ENCODE assay signal across 8 cellular contexts in the genomic region with DNA sequence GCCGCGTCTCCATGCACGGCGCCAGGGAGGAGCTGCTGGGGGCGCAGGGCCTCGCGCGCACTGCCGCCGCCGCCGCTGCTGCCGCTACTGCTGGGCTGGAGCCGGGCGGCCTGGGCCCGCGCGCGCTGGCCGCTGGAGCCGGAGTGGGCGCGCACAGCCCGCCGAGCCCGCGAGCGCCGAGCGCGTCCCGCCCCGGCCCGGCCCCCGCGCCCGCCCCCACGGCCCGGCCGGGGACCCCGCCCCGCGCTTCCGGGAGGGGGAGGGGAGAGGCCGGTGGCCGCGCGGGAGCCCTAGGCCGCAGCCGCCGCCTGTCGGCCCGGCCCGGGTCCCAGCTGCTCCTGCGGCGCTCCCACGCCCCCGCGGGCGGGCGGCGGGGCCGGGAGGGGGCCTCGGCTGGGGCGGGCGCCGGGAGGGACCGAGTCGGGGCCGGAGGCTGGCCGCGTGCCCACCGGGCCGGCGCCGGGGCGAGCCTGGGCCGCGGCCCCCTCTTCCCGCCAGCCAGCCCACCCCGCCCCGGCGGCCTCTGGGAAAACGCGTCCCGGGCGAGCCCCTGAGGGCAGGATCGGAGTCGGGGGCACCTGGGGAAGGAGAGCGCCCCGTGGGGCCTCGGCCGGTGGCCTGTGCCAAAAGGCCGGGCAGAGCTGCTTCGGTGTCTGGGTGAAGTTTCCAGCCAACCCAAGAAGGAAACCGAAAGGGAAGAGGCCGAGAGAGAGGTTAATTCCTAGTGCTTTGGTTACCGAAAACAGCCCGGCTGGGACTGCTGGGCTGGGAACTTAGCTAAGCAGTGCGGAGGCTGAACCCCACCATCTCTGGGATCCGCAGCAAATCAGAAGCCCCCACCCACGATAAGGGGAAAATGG. TPM values are rescaled to one million over a fixed set of nuclear protein-coding genes. Genes with fewer than 3 reads are reported as not detected.
DNase-seq lines count a peak whose midpoint lies in the region; ATAC-seq and TF ChIP-seq lines count a peak whose summit lies in the region.

Gene STK24, minus strand, starts transcription at position 145 of the 860 bp plus-strand sequence. CDS start 321 bp downstream, outside the sequence.

- H3K4me3 Mint-ChIP-seq in nephron: peak within 1 kb of the TSS; percentile 93 to 99 (median 98)

- TF ChIP-seq CTCF in Peyer's patch (IDR thresholded peaks at IDR 0.05) (no peak), fibroblast of the aortic adventitia (IDR thresholded peaks at IDR 0.05; ENCODE audit: insufficient read depth, low read length) (no peak), nephron (IDR thresholded peaks at IDR 0.05; ENCODE audit: unreplicated experiment in 3 of 3) (no peak)

- H3K9me3 ChIP-seq in Peyer's patch (no peaks in the 10 kb centered on the region), thymus (ENCODE audit: control insufficient read depth) (peaks cover 1% of the 10 kb centered on the region)

- H3K4me3 ChIP-seq in Peyer's patch (peak within 1 kb of the TSS; percentile 78 to 97 (median 93)), fibroblast of the aortic adventitia (ENCODE audit: low read depth, low read length) (peak within 1 kb of the TSS; percentile 84), thymus (ENCODE audit: low read length) (peak within 1 kb of the TSS; percentile 97)

- H3K27ac ChIP-seq in Peyer's patch (peak within 1 kb of the TSS; percentile 94 to 100 (median 98)), thymus (ENCODE audit: low read depth) (peak within 1 kb of the TSS; percentile 93)

- 1% methylated on average over 102 of the region's 102 CpGs for WGBS in thymus

- H3K9me3 Mint-ChIP-seq in nephron: no peaks in the 10 kb centered on the region

- H3K4me1 Mint-ChIP-seq in nephron: peaks cover 69% of the 10 kb centered on the region

- peak; percentile 28 for DNase-seq in COR-L47 (lab: John Stamatoyannopoulos, UW)
- peak; percentile 56 to 84 (median 83) for DNase-seq in Peyer's patch
- DNase-seq in activated gamma-delta T cell (lab: John Stamatoyannopoulos, UW): peak; percentile 38
- DNase-seq in fibroblast of the aortic adventitia (ENCODE audit: low read depth): peak; percentile 81

- H3K27ac Mint-ChIP-seq in nephron: peak within 1 kb of the TSS; percentile 99 to 100 (median 99)

- H3K27me3 ChIP-seq in Peyer's patch: no peaks in the 10 kb centered on the region
- no peaks in the 10 kb centered on the region for H3K27me3 ChIP-seq in thymus (ENCODE audit: control insufficient read depth, insufficient read depth)

- peaks cover 0 to 41% (median 12%) of the 10 kb centered on the region in 4 donors for H3K4me1 ChIP-seq in Peyer's patch
- H3K4me1 ChIP-seq in thymus (ENCODE audit: control insufficient read depth, insufficient read depth, low read length): peaks cover 15% of the 10 kb centered on the region

- H3K36me3 Mint-ChIP-seq in nephron (ENCODE audit: low read depth): no peaks in the 10 kb centered on the region

- no peaks in the 10 kb centered on the region for H3K27me3 Mint-ChIP-seq in nephron (ENCODE audit: low read depth)

- TF ChIP-seq POLR2A in Peyer's patch (IDR thresholded peaks at IDR 0.05): peak; percentile 59 to 61

- peak; percentile 71 for ATAC-seq in GM19324 (IDR thresholded peaks at IDR 0.05; ENCODE audit: low FRiP score, unreplicated experiment)
- ATAC-seq in HG03439 (IDR thresholded peaks at IDR 0.05; ENCODE audit: unreplicated experiment): peak; percentile 58

- H3K36me3 ChIP-seq in Peyer's patch (no peaks in the 10 kb centered on the region), thymus (ENCODE audit: control insufficient read depth, insufficient read depth) (no peaks in the 10 kb centered on the region)

RNA-seq across cellular contexts. Expression of gene STK24, which starts in this region (rescaled TPM):
- total RNA-seq in Peyer's patch (100 to 1,000 TPM in 3 of 4 donors, 10 to 100 TPM in 1; 84.2 to 137 (median 119) TPM), fibroblast of the aortic adventitia (ENCODE audit: low replicate concordance) (64.0 and 110 TPM in 2 replicates)
- 62.4 TPM for polyA plus RNA-seq in thymus

Comparison
In these comparisons a context has a peak if more than half of its experiments do, and no peak if none do; other contexts are left out.
1. Peak in every context shown above with its lines: DNase-seq, ATAC-seq, H3K4me3 ChIP-seq and H3K27ac ChIP-seq.
2. DNase-seq: peak in every context shown above with its lines; median percentile 83 in Peyer's patch; 81 in fibroblast of the aortic adventitia; 38 in activated gamma-delta T cell; 28 in COR-L47.